In genomic region chr5:28779161-28779754, GRCh38 we compare ENCODE assay signal across 11 cellular contexts.
DNase-seq lines count a peak whose midpoint lies in the region; ATAC-seq, FAIRE-seq and TF ChIP-seq lines count a peak whose summit lies in the region.
"Had no signal": no experiment of that assay in that cellular context is flagged by ENCODE, and none has a peak within 500 bp of the region (broad histone marks: within the 10 kb centered on the region; RNA-seq: fewer than 3 reads in every experiment).

No MANE protein-coding gene starts in this region.

- H3K4me3 ChIP-seq in NB4 (ENCODE audit: low read depth, low read length) = no peak overlapping the region

- no peak for FAIRE-seq in GM12891 (lab: Jason Lieb, UNC)

- DNase-seq in GDM1 (lab: John Stamatoyannopoulos, UW) (peak; percentile 4), NB4 (ENCODE audit: low read depth) (peak; percentile 2), SK-N-DZ (ENCODE audit: low spot score) (peak; percentile 63), left kidney (ENCODE audit: low read depth, low spot score) (peak; percentile 15), GM12891 (ENCODE audit: insufficient read length, low spot score) (no peak)
- DNase-seq in activated CD8-positive, alpha-beta memory T cell treated with anti-CD3 and anti-CD28 coated beads, Interleukin-2, amount 50 U/mL, for 4 hours = no peak
- DNase-seq in stimulated activated CD8-positive, alpha-beta memory T cell treated with anti-CD3 and anti-CD28 coated beads, Interleukin-4, amount 100 ng/mL, for 48 hours = no peak
- DNase-seq: DND-41, hypothalamus, NCI-H2107 had no signal

- no peak for TF ChIP-seq CTCF in NB4 (IDR thresholded peaks at IDR 0.05; ENCODE audit: low read depth, low read length)

- ATAC-seq in GM21515 (IDR thresholded peaks at IDR 0.05; ENCODE audit: unreplicated experiment) = no peak

- TF ChIP-seq POLR2A in NB4 (IDR thresholded peaks at IDR 0.05; ENCODE audit: extremely low read depth, insufficient read length) (no peak), GM12891 (IDR thresholded peaks at IDR 0.05; ENCODE audit: low read depth, low read length) (no peak)

TF ChIP-seq in GM12891, 5 proteins besides CTCF, POLR2A, EP300 and RAD21:
- TF ChIP-seq SPI1 (IDR thresholded peaks at IDR 0.05; ENCODE audit: low read depth, low read length) (no peak), PAX5 (IDR thresholded peaks at IDR 0.05; ENCODE audit: insufficient read depth, low read length, severe bottlenecking) (no peak), POU2F2 (IDR thresholded peaks at IDR 0.05; ENCODE audit: low read depth, low read length) (no peak), TAF1 (IDR thresholded peaks at IDR 0.05; ENCODE audit: low read depth, low read length) (no peak), POLR2AphosphoS5 (IDR thresholded peaks at IDR 0.05; ENCODE audit: low read depth, low read length) (no peak)

Comparison
In these comparisons a context has a peak if more than half of its experiments do, and no peak if none do; other contexts are left out.
1. DNase-seq: peak in GDM1 (single experiment), NB4 (single experiment), SK-N-DZ (single experiment) and left kidney (single experiment); none in GM12891 (single experiment), activated CD8-positive, alpha-beta memory T cell treated with anti-CD3 and anti-CD28 coated beads, Interleukin-2, amount 50 U/mL, for 4 hours (single experiment) and stimulated activated CD8-positive, alpha-beta memory T cell treated with anti-CD3 and anti-CD28 coated beads, Interleukin-4, amount 100 ng/mL, for 48 hours (single experiment).